Comparison of ENCODE assay signal across 18 cellular contexts in genomic region chr3:123261666-123262065, GRCh38. TPM values are rescaled to one million over a fixed set of nuclear protein-coding genes. Genes with fewer than 3 reads are reported as not detected.
DNase-seq lines count a peak whose midpoint lies in the region; ATAC-seq lines count a peak whose summit lies in the region.
"Had no signal": no experiment of that assay in that cellular context is flagged by ENCODE, and none has a peak within 500 bp of the region (broad histone marks: within the 10 kb centered on the region; RNA-seq: fewer than 3 reads in every experiment).

No MANE protein-coding gene starts in this region.

- peak; percentile 82 for ATAC-seq in activated naive CD8-positive, alpha-beta T cell treated with anti-CD3 and anti-CD28 coated beads, Interleukin-2, amount 10 ng/mL, durations not matched to agents 7 days and 5 days (ENCODE audit: low read depth)
- peak; percentile 64 for ATAC-seq in HG02642 (IDR thresholded peaks at IDR 0.05; ENCODE audit: poor library complexity, unreplicated experiment)
- peak; percentile 38 for ATAC-seq in activated T-helper 17 cell treated with anti-CD3 and anti-CD28 coated beads, Interleukin-2, amount 50 U/mL, for 72 hours (replicated peaks)
- ATAC-seq in GM21381 (IDR thresholded peaks at IDR 0.05; ENCODE audit: unreplicated experiment), result no peak
- ATAC-seq: GM23338 had no signal

- H3K36me3 Mint-ChIP-seq in activated naive CD8-positive, alpha-beta T cell treated with anti-CD3 and anti-CD28 coated beads, Interleukin-2, amount 10 ng/mL, durations not matched to agents 7 days and 5 days, result peaks cover 10% of the 10 kb centered on the region
- H3K36me3 Mint-ChIP-seq in activated naive CD8-positive, alpha-beta T cell treated with anti-CD3 and anti-CD28 coated beads for 36 hours, result peaks cover 22% of the 10 kb centered on the region
- H3K36me3 Mint-ChIP-seq in activated T-helper 17 cell treated with anti-CD3 and anti-CD28 coated beads, Interleukin-2, amount 50 U/mL, for 72 hours (ENCODE audit: low read depth), result peaks cover 68% of the 10 kb centered on the region

- in situ Hi-C loops in ACHN (cut with HindIII; ENCODE audit: low pct_ligation_motif_present, low pct_unique_long_range_greater_than_20kb, low sequenced_read_pairs), result no loop called here

- no peaks in the 10 kb centered on the region for H3K27me3 Mint-ChIP-seq in activated naive CD8-positive, alpha-beta T cell treated with anti-CD3 and anti-CD28 coated beads, Interleukin-2, amount 10 ng/mL, durations not matched to agents 7 days and 5 days
- no peaks in the 10 kb centered on the region for H3K27me3 Mint-ChIP-seq in activated naive CD8-positive, alpha-beta T cell treated with anti-CD3 and anti-CD28 coated beads for 36 hours
- H3K27me3 Mint-ChIP-seq in activated T-helper 17 cell treated with anti-CD3 and anti-CD28 coated beads, Interleukin-2, amount 50 U/mL, for 72 hours, result no peaks in the 10 kb centered on the region

- no peaks in the 10 kb centered on the region for H3K9me3 Mint-ChIP-seq in activated naive CD8-positive, alpha-beta T cell treated with anti-CD3 and anti-CD28 coated beads, Interleukin-2, amount 10 ng/mL, durations not matched to agents 7 days and 5 days
- H3K9me3 Mint-ChIP-seq in activated naive CD8-positive, alpha-beta T cell treated with anti-CD3 and anti-CD28 coated beads for 36 hours, result peaks cover 2% of the 10 kb centered on the region
- no peaks in the 10 kb centered on the region for H3K9me3 Mint-ChIP-seq in activated T-helper 17 cell treated with anti-CD3 and anti-CD28 coated beads, Interleukin-2, amount 50 U/mL, for 72 hours
- H3K9me3 Mint-ChIP-seq: GM23338; T-helper 1 cell treated with Interleukin-12 subunit alpha and Interleukin-12 subunit beta and Interleukin-4 antibody, amounts not matched to agents 30 μg/mL and 1 μg/mL, for 36 hours had no signal

- no peak overlapping the region for H3K4me3 Mint-ChIP-seq in activated naive CD8-positive, alpha-beta T cell treated with anti-CD3 and anti-CD28 coated beads, Interleukin-2, amount 10 ng/mL, durations not matched to agents 7 days and 5 days
- no peak overlapping the region for H3K4me3 Mint-ChIP-seq in activated naive CD8-positive, alpha-beta T cell treated with anti-CD3 and anti-CD28 coated beads for 36 hours
- no peak overlapping the region for H3K4me3 Mint-ChIP-seq in activated T-helper 17 cell treated with anti-CD3 and anti-CD28 coated beads, Interleukin-2, amount 50 U/mL, for 72 hours
- H3K4me3 Mint-ChIP-seq: GM23338; T-helper 1 cell treated with Interleukin-12 subunit alpha and Interleukin-12 subunit beta and Interleukin-4 antibody, amounts not matched to agents 30 μg/mL and 1 μg/mL, for 36 hours had no signal

- no peak for DNase-seq in activated naive CD8-positive, alpha-beta T cell treated with anti-CD3 and anti-CD28 coated beads, Interleukin-2, amount 10 ng/mL, durations not matched to agents 7 days and 5 days
- DNase-seq in activated naive CD8-positive, alpha-beta T cell treated with anti-CD3 and anti-CD28 coated beads for 36 hours, result no peak
- DNase-seq in ACHN (no peak), NCI-H446 treated with DMSO at 0.1 percent for 48 hours (lab: John Stamatoyannopoulos, UW) (no peak)
- DNase-seq: BE2C, DMS 273 treated with DMSO at 0.1 percent for 48 hours, IMR-90, MV-4-11, NCI-H1417 treated with DMSO at 0.1 percent for 48 hours, NCI-H2081, NCI-H2227 treated with DMSO at 0.1 percent for 48 hours, NCI-H526, SHP77 had no signal

- peaks cover 9% of the 10 kb centered on the region for H3K4me1 Mint-ChIP-seq in activated naive CD8-positive, alpha-beta T cell treated with anti-CD3 and anti-CD28 coated beads, Interleukin-2, amount 10 ng/mL, durations not matched to agents 7 days and 5 days
- no peaks in the 10 kb centered on the region for H3K4me1 Mint-ChIP-seq in activated naive CD8-positive, alpha-beta T cell treated with anti-CD3 and anti-CD28 coated beads for 36 hours
- no peaks in the 10 kb centered on the region for H3K4me1 Mint-ChIP-seq in activated T-helper 17 cell treated with anti-CD3 and anti-CD28 coated beads, Interleukin-2, amount 50 U/mL, for 72 hours

- H3K27ac Mint-ChIP-seq in activated naive CD8-positive, alpha-beta T cell treated with anti-CD3 and anti-CD28 coated beads, Interleukin-2, amount 10 ng/mL, durations not matched to agents 7 days and 5 days, result no peak overlapping the region
- H3K27ac Mint-ChIP-seq in activated naive CD8-positive, alpha-beta T cell treated with anti-CD3 and anti-CD28 coated beads for 36 hours, result no peak overlapping the region
- H3K27ac Mint-ChIP-seq in activated T-helper 17 cell treated with anti-CD3 and anti-CD28 coated beads, Interleukin-2, amount 50 U/mL, for 72 hours, result no peak overlapping the region
- H3K27ac Mint-ChIP-seq: GM23338; T-helper 1 cell treated with Interleukin-12 subunit alpha and Interleukin-12 subunit beta and Interleukin-4 antibody, amounts not matched to agents 30 μg/mL and 1 μg/mL, for 36 hours had no signal

- POLR2A ChIA-PET in activated naive CD8-positive, alpha-beta T cell treated with anti-CD3 and anti-CD28 coated beads, Interleukin-2, amount 10 ng/mL, durations not matched to agents 7 days and 5 days (lab: Charles Lee), result no interaction called here

RNA-seq across cellular contexts. Expression of gene SEC22A, which starts 59.9 kb away (rescaled TPM):
- 10 to 100 TPM; 13.3 to 21.4 TPM for total RNA-seq in activated naive CD8-positive, alpha-beta T cell treated with anti-CD3 and anti-CD28 coated beads, Interleukin-2, amount 10 ng/mL, durations not matched to agents 7 days and 5 days
- 10 to 100 TPM; 13.7 to 17.8 TPM for total RNA-seq in activated naive CD8-positive, alpha-beta T cell treated with anti-CD3 and anti-CD28 coated beads for 36 hours
- total RNA-seq in activated T-helper 17 cell treated with anti-CD3 and anti-CD28 coated beads, Interleukin-2, amount 50 U/mL, for 72 hours, result 10 to 100 TPM; 15.9 to 20.1 TPM
